11 cellular contexts compared by ENCODE assay signal in genomic region chr11:86486261-86487030, GRCh38.
DNase-seq lines count a peak whose midpoint lies in the region; ATAC-seq and TF ChIP-seq lines count a peak whose summit lies in the region.
"Had no signal": no experiment of that assay in that cellular context is flagged by ENCODE, and none has a peak within 500 bp of the region (broad histone marks: within the 10 kb centered on the region; RNA-seq: fewer than 3 reads in every experiment).

No MANE protein-coding gene starts in this region.

- DNase-seq in Ammon's horn (ENCODE audit: low spot score): peak; percentile 16
- peak; percentile 76 for DNase-seq in UCSD-AML1 (lab: John Stamatoyannopoulos, UW; ENCODE audit: unreplicated experiment)
- DNase-seq in natural killer cell: peak; percentile 66
- DNase-seq in NCI-H345 treated with DMSO at 0.1 percent for 48 hours (lab: John Stamatoyannopoulos, UW; ENCODE audit: unreplicated experiment): no peak
- no peak for DNase-seq in activated CD4-positive, CD25-positive, alpha-beta regulatory T cell treated with anti-CD3 and anti-CD28 coated beads, Interleukin-2, amount 50 U/mL, for 72 hours
- no peak for DNase-seq in mesothelial cell of epicardium (ENCODE audit: low spot score in 2 of 2, unreplicated experiment in 2 of 2)
- DNase-seq: heart right ventricle had no signal

- H3K4me1 Mint-ChIP-seq in natural killer cell (peaks cover 49 to 65% of the 10 kb centered on the region in 2 donors), mesothelial cell of epicardium (peaks cover 24% of the 10 kb centered on the region)
- H3K4me1 Mint-ChIP-seq: WTC11 had no signal

- TF ChIP-seq CTCF in HEK293 (tag by site-specific recombination; IDR thresholded peaks at IDR 0.05) (no peak), natural killer cell (IDR thresholded peaks at IDR 0.05) (no peak), mesothelial cell of epicardium (IDR thresholded peaks at IDR 0.05; ENCODE audit: unreplicated experiment) (no peak)

- H3K4me3 Mint-ChIP-seq in natural killer cell (peak overlapping the region; percentile 82), mesothelial cell of epicardium (no peak overlapping the region)
- H3K4me3 Mint-ChIP-seq: WTC11 had no signal

- no peak overlapping the region for H3K4me3 ChIP-seq in HEK293 (ENCODE audit: low read depth, low read length)
- H3K4me3 ChIP-seq: heart right ventricle had no signal

- no peak overlapping the region for H3K27ac ChIP-seq in HEK293 (ENCODE audit: extremely low read depth, low read depth, low read length)
- H3K27ac ChIP-seq: parathyroid adenoma had no signal

- H3K9me3 ChIP-seq in HEK293 (ENCODE audit: control insufficient read depth, insufficient read depth, low read depth, low read length): no peaks in the 10 kb centered on the region
- H3K9me3 ChIP-seq: heart right ventricle had no signal

- H3K36me3 Mint-ChIP-seq in natural killer cell: peaks cover 13% of the 10 kb centered on the region
- H3K36me3 Mint-ChIP-seq in mesothelial cell of epicardium: no peaks in the 10 kb centered on the region
- H3K36me3 Mint-ChIP-seq: WTC11 had no signal

- intact Hi-C loops in natural killer cell (cut with micrococcal nuclease): loop anchor here (2.0 kb wide), 3 partner anchors 16 to 734 kb away; no protein-coding TSS in a partner anchor

- H3K27ac Mint-ChIP-seq in natural killer cell: peak overlapping the region; percentile 85 to 90
- no peak overlapping the region for H3K27ac Mint-ChIP-seq in mesothelial cell of epicardium
- H3K27ac Mint-ChIP-seq: WTC11 had no signal

- H3K27me3 Mint-ChIP-seq in natural killer cell (ENCODE audit: low read depth in 2 of 2) (peaks cover 42 to 45% of the 10 kb centered on the region in 2 donors), mesothelial cell of epicardium (ENCODE audit: low read depth) (no peaks in the 10 kb centered on the region)

- ATAC-seq in natural killer cell (peak; percentile 93 to 98 (median 94)), HG02870 (IDR thresholded peaks at IDR 0.05; ENCODE audit: unreplicated experiment) (no peak)
- ATAC-seq: WTC11 had no signal

- H3K36me3 ChIP-seq in HEK293 (ENCODE audit: control insufficient read depth in 2 of 2, insufficient read depth in 1 of 2, low read length in 2 of 2): no peaks in the 10 kb centered on the region

- peaks cover 6% of the 10 kb centered on the region; the same call in 1 of the 2 replicates for H3K4me1 ChIP-seq in HEK293 (ENCODE audit: control insufficient read depth, insufficient read depth, low read length)

- CTCF ChIA-PET in HEK293 (lab: Yijun Ruan, JAX): interaction anchor here (1.3 to 3.1 kb wide), 2 partner anchors 29 to 31 kb away, joined by 3 to 15 read pairs; no protein-coding TSS in a partner anchor

- no peaks in the 10 kb centered on the region for H3K9me3 Mint-ChIP-seq in natural killer cell
- no peaks in the 10 kb centered on the region for H3K9me3 Mint-ChIP-seq in mesothelial cell of epicardium
- H3K9me3 Mint-ChIP-seq: WTC11 had no signal

- POLR2A ChIA-PET in HEK293 (lab: Yijun Ruan, JAX): no interaction called here

TF ChIP-seq in HEK293, 187 proteins besides CTCF, POLR2A, EP300 and RAD21:
- TF ChIP-seq ELK4 (IDR thresholded peaks at IDR 0.05; ENCODE audit: borderline replicate concordance, low read depth, low read length) (no peak), ZNF596 (tag by site-specific recombination; IDR thresholded peaks at IDR 0.05) (no peak), ZNF600 (tag by site-specific recombination; IDR thresholded peaks at IDR 0.05) (0 out of 2 replicates have a peak, but pooled peaks have one; percentile 14)
TF ChIP-seq in HEK293: peak in this region for 1.

Comparison
In these comparisons a context has a peak if more than half of its experiments do, and no peak if none do; other contexts are left out.
1. DNase-seq: peak in Ammon's horn (single experiment), UCSD-AML1 (single experiment) and natural killer cell (single experiment); none in NCI-H345 treated with DMSO at 0.1 percent for 48 hours (single experiment), activated CD4-positive, CD25-positive, alpha-beta regulatory T cell treated with anti-CD3 and anti-CD28 coated beads, Interleukin-2, amount 50 U/mL, for 72 hours (single experiment) and mesothelial cell of epicardium (0 of 2).